31 cellular contexts compared by ENCODE assay signal in the genomic region with DNA sequence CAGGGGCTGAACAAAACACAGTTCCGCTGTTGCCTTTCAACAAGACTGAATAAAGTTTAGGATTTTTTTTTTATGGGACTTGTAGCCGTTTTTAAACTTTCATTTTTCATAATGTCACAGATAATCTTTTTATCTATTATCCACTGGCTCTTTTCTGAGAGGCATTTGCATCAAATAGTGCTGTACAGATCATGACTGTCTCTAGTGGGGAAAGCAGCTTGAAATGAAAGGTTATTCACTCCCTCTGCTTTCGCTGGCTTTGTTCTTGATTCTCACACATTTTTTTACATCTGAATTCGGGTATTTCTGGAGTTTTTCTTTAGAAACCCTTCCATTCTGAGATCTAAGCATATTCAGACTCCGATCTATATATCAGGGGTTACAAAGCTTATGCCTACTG.
"Had no signal": no experiment of that assay in that cellular context is flagged by ENCODE, and none has a peak within 500 bp of the region (broad histone marks: within the 10 kb centered on the region; RNA-seq: fewer than 3 reads in every experiment).

No MANE protein-coding gene starts in this region.

- H3K4me1 ChIP-seq: upper lobe of left lung, vagina had no signal

- H3K9me3 ChIP-seq: colonic mucosa, gastrocnemius medialis, neutrophil, right lobe of liver, thoracic aorta, upper lobe of left lung, vagina had no signal

- DNase-seq: activated CD4-positive, alpha-beta T cell treated with anti-CD3 and anti-CD28 coated beads for 4 hours; activated CD4-positive, alpha-beta T cell treated with anti-CD3 and anti-CD28 coated beads, Interleukin-2, amount 50 U/mL, for 4 hours; activated CD8-positive, alpha-beta memory T cell treated with anti-CD3 and anti-CD28 coated beads, Interleukin-2, amount 50 U/mL, for 48 hours; activated gamma-delta T cell; activated naive CD4-positive, alpha-beta T cell treated with anti-CD3 and anti-CD28 coated beads, Interleukin-2, amount 10 ng/mL, durations not matched to agents 7 days and 5 days; activated naive CD8-positive, alpha-beta T cell treated with anti-CD3 and anti-CD28 coated beads, Interleukin-2, amount 10 ng/mL, durations not matched to agents 7 days and 5 days; activated T-cell treated with anti-CD3 and anti-CD28 coated beads, Interleukin-2, amount 50 U/mL, for 24 hours; colonic mucosa; effector memory CD4-positive, alpha-beta T cell; erythroblast; gastrocnemius medialis; kidney; left colon; naive B cell; right lobe of liver; stimulated activated CD4-positive, alpha-beta T cell treated with anti-CD3 and anti-CD28 coated beads, Interleukin-12 subunit alpha, Interleukin-12 subunit beta, amount 100 ng/mL, for 4 hours; stimulated activated CD4-positive, alpha-beta T cell treated with anti-CD3 and anti-CD28 coated beads, Interleukin-4, amount 100 ng/mL, for 1 hour; SW 1271; T-helper 9 cell; upper lobe of left lung had no signal

- H3K79me2 ChIP-seq: hepatocyte had no signal

- H3K4me1 Mint-ChIP-seq: activated naive CD4-positive, alpha-beta T cell treated with anti-CD3 and anti-CD28 coated beads, Interleukin-2, amount 10 ng/mL, durations not matched to agents 7 days and 5 days; activated naive CD8-positive, alpha-beta T cell treated with anti-CD3 and anti-CD28 coated beads, Interleukin-2, amount 10 ng/mL, durations not matched to agents 7 days and 5 days had no signal

- H3K27ac Mint-ChIP-seq: activated naive CD4-positive, alpha-beta T cell treated with anti-CD3 and anti-CD28 coated beads, Interleukin-2, amount 10 ng/mL, durations not matched to agents 7 days and 5 days; activated naive CD8-positive, alpha-beta T cell treated with anti-CD3 and anti-CD28 coated beads, Interleukin-2, amount 10 ng/mL, durations not matched to agents 7 days and 5 days; activated T-cell treated with anti-CD3 and anti-CD28 coated beads, Interleukin-2, amount 50 U/mL, for 24 hours; stimulated activated effector memory CD8-positive, alpha-beta T cell treated with anti-CD3 and anti-CD28 coated beads, Interleukin-12 subunit alpha, Interleukin-12 subunit beta, amount 100 ng/mL, for 72 hours; stimulated activated naive CD8-positive, alpha-beta T cell treated with anti-CD3 and anti-CD28 coated beads, Interleukin-15, Interleukin-2, amounts not matched to agents 100 ng/mL and 50 ng/mL, for 24 hours; T-helper 1 cell treated with Interleukin-12 subunit alpha and Interleukin-12 subunit beta and Interleukin-4 antibody, amounts not matched to agents 30 μg/mL and 1 μg/mL, for 36 hours had no signal

- H3K4me2 ChIP-seq: hepatocyte had no signal

- H3K27me3 Mint-ChIP-seq: activated naive CD4-positive, alpha-beta T cell treated with anti-CD3 and anti-CD28 coated beads, Interleukin-2, amount 10 ng/mL, durations not matched to agents 7 days and 5 days; stimulated activated naive CD8-positive, alpha-beta T cell treated with anti-CD3 and anti-CD28 coated beads, Interleukin-15, Interleukin-2, amounts not matched to agents 100 ng/mL and 50 ng/mL, for 24 hours had no signal

- H3K4me3 ChIP-seq: colonic mucosa, gastrocnemius medialis, hepatocyte, right lobe of liver, skin epidermis, thoracic aorta, upper lobe of left lung, vagina had no signal

- ATAC-seq: gastrocnemius medialis; stimulated activated effector memory CD8-positive, alpha-beta T cell treated with anti-CD3 and anti-CD28 coated beads, Interleukin-12 subunit alpha, Interleukin-12 subunit beta, amount 100 ng/mL, for 72 hours had no signal

- H3K9me3 Mint-ChIP-seq: activated naive CD4-positive, alpha-beta T cell treated with anti-CD3 and anti-CD28 coated beads, Interleukin-2, amount 10 ng/mL, durations not matched to agents 7 days and 5 days; activated naive CD8-positive, alpha-beta T cell treated with anti-CD3 and anti-CD28 coated beads, Interleukin-2, amount 10 ng/mL, durations not matched to agents 7 days and 5 days; activated T-cell treated with anti-CD3 and anti-CD28 coated beads, Interleukin-2, amount 50 U/mL, for 24 hours; immature natural killer cell; mesothelial cell of epicardium; naive B cell; stimulated activated effector memory CD8-positive, alpha-beta T cell treated with anti-CD3 and anti-CD28 coated beads, Interleukin-12 subunit alpha, Interleukin-12 subunit beta, amount 100 ng/mL, for 72 hours; stimulated activated naive CD8-positive, alpha-beta T cell treated with anti-CD3 and anti-CD28 coated beads, Interleukin-15, Interleukin-2, amounts not matched to agents 100 ng/mL and 50 ng/mL, for 24 hours; T-helper 1 cell treated with Interleukin-12 subunit alpha and Interleukin-12 subunit beta and Interleukin-4 antibody, amounts not matched to agents 30 μg/mL and 1 μg/mL, for 36 hours had no signal

- H2AFZ ChIP-seq: hepatocyte had no signal

- H3K36me3 ChIP-seq: colonic mucosa, gastrocnemius medialis, neutrophil, right lobe of liver, thoracic aorta, upper lobe of left lung, vagina had no signal

- H3K4me3 Mint-ChIP-seq: activated naive CD4-positive, alpha-beta T cell treated with anti-CD3 and anti-CD28 coated beads, Interleukin-2, amount 10 ng/mL, durations not matched to agents 7 days and 5 days; activated naive CD8-positive, alpha-beta T cell treated with anti-CD3 and anti-CD28 coated beads, Interleukin-2, amount 10 ng/mL, durations not matched to agents 7 days and 5 days; activated T-cell treated with anti-CD3 and anti-CD28 coated beads, Interleukin-2, amount 50 U/mL, for 24 hours; mesothelial cell of epicardium; naive B cell; stimulated activated effector memory CD8-positive, alpha-beta T cell treated with anti-CD3 and anti-CD28 coated beads, Interleukin-12 subunit alpha, Interleukin-12 subunit beta, amount 100 ng/mL, for 72 hours; stimulated activated naive CD8-positive, alpha-beta T cell treated with anti-CD3 and anti-CD28 coated beads, Interleukin-15, Interleukin-2, amounts not matched to agents 100 ng/mL and 50 ng/mL, for 24 hours; T-helper 1 cell treated with Interleukin-12 subunit alpha and Interleukin-12 subunit beta and Interleukin-4 antibody, amounts not matched to agents 30 μg/mL and 1 μg/mL, for 36 hours had no signal

- H3K27me3 ChIP-seq: colonic mucosa, gastrocnemius medialis, hepatocyte, right lobe of liver, upper lobe of left lung, vagina had no signal

- H3K27ac ChIP-seq: colonic mucosa, gastrocnemius medialis, hepatocyte, neutrophil, skin epidermis, thoracic aorta, upper lobe of left lung, vagina, VCaP had no signal

- H3K36me3 Mint-ChIP-seq: activated naive CD4-positive, alpha-beta T cell treated with anti-CD3 and anti-CD28 coated beads, Interleukin-2, amount 10 ng/mL, durations not matched to agents 7 days and 5 days; activated naive CD8-positive, alpha-beta T cell treated with anti-CD3 and anti-CD28 coated beads, Interleukin-2, amount 10 ng/mL, durations not matched to agents 7 days and 5 days; mesothelial cell of epicardium; stimulated activated effector memory CD8-positive, alpha-beta T cell treated with anti-CD3 and anti-CD28 coated beads, Interleukin-12 subunit alpha, Interleukin-12 subunit beta, amount 100 ng/mL, for 72 hours had no signal
